10 cellular contexts compared by ENCODE assay signal in the genomic region with DNA sequence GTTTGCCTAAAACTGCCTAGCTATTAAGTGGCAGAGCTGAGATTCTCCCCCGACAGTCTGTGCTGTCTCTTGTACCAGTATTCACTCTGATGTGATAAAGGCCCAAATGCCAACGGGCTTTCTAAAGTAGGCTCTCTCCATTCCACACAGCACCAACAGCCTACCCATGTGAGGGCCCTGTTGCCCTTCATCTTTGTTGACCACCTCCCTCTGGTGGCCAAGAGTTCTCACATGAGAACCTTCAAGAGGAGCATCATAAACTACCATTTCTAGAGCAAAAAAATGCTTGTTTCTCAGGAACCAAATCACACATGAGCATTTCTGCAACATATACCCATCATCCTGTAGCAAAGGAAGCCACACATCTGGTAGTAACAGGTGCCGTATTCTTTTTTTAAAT.
DNase-seq lines count a peak whose midpoint lies in the region; ATAC-seq and TF ChIP-seq lines count a peak whose summit lies in the region.
"Had no signal": no experiment of that assay in that cellular context is flagged by ENCODE, and none has a peak within 500 bp of the region (broad histone marks: within the 10 kb centered on the region; RNA-seq: fewer than 3 reads in every experiment).

No MANE protein-coding gene starts in this region.

- H3K27ac ChIP-seq in SJCRH30 (no peak overlapping the region), right lobe of liver (no peak overlapping the region)

- H3K4me1 ChIP-seq in SJCRH30 = no peaks in the 10 kb centered on the region
- no peaks in the 10 kb centered on the region for H3K4me1 ChIP-seq in right lobe of liver

- 66% methylated on average over 2 of the region's 3 CpGs for WGBS in right lobe of liver (ENCODE audit: insufficient coverage, low coverage, low lambda C conversion rate, missing lambda C conversion rate)

- DNase-seq in ELF-1 (ENCODE audit: low read depth, low spot score) (peak; percentile 1), HK-2 (ENCODE audit: unreplicated experiment) (peak; percentile 11), SJCRH30 (peak; percentile 7 to 14), right lobe of liver (peak in 2 of 3 donors; percentile 23 to 50), cerebellum (ENCODE audit: low spot score) (no peak), ureter (ENCODE audit: low spot score) (no peak)
- DNase-seq: activated CD8-positive, alpha-beta memory T cell treated with anti-CD3 and anti-CD28 coated beads, Interleukin-2, amount 10 ng/mL, durations not matched to agents 7 days and 5 days; foreskin melanocyte; NCI-H226 had no signal

- H3K4me3 ChIP-seq in SJCRH30 (no peak overlapping the region), right lobe of liver (no peak overlapping the region)

- H3K9me3 ChIP-seq in SJCRH30 (replicated peaks) (no peaks in the 10 kb centered on the region), right lobe of liver (no peaks in the 10 kb centered on the region)

- intact Hi-C loops in right lobe of liver (cut with DNase I) = no loop called here

- H3K36me3 ChIP-seq in SJCRH30 (no peaks in the 10 kb centered on the region), right lobe of liver (no peaks in the 10 kb centered on the region)

- H3K27me3 ChIP-seq in SJCRH30 = no peaks in the 10 kb centered on the region
- no peaks in the 10 kb centered on the region for H3K27me3 ChIP-seq in right lobe of liver

- ATAC-seq in right lobe of liver = peak; percentile 30 to 86 (median 66)
- ATAC-seq in HG03354 (IDR thresholded peaks at IDR 0.05; ENCODE audit: poor library complexity, severe bottlenecking, unreplicated experiment) = no peak
- ATAC-seq: activated CD8-positive, alpha-beta memory T cell treated with anti-CD3 and anti-CD28 coated beads, Interleukin-2, amount 10 ng/mL, durations not matched to agents 7 days and 5 days had no signal

- TF ChIP-seq POLR2A in right lobe of liver (IDR thresholded peaks at IDR 0.05) = no peak

- peak in 3 of 4 donors; percentile 19 to 37 (median 36) for TF ChIP-seq CTCF in right lobe of liver (IDR thresholded peaks at IDR 0.05)

Comparison
In these comparisons a context has a peak if more than half of its experiments do, and no peak if none do; other contexts are left out.
1. DNase-seq: peak in ELF-1 (single experiment), HK-2 (single experiment), SJCRH30 (2 of 2) and right lobe of liver (2 of 3); none in cerebellum (single experiment) and ureter (single experiment).